ENCODE assay signal across 20 cellular contexts in genomic region chr1:26059906-26060305, GRCh38. TPM values are rescaled to one million over a fixed set of nuclear protein-coding genes. Genes with fewer than 3 reads are reported as not detected.
DNase-seq lines count a peak whose midpoint lies in the region; ATAC-seq and TF ChIP-seq lines count a peak whose summit lies in the region.
"Had no signal": no experiment of that assay in that cellular context is flagged by ENCODE, and none has a peak within 500 bp of the region (broad histone marks: within the 10 kb centered on the region; RNA-seq: fewer than 3 reads in every experiment).

No MANE protein-coding gene starts in this region.

- peaks cover 55% of the 10 kb centered on the region for H3K4me1 ChIP-seq in left ventricle myocardium inferior
- H3K4me1 ChIP-seq in osteoblast (ENCODE audit: insufficient read depth, low read length): no peaks in the 10 kb centered on the region

- intact Hi-C loops in left ventricle myocardium inferior (cut with micrococcal nuclease): no loop called here
- intact Hi-C loops in left ventricle myocardium superior (cut with micrococcal nuclease): no loop called here

- peak overlapping the region; percentile 96 for H3K27ac ChIP-seq in left ventricle myocardium inferior (replicated peaks)
- H3K27ac ChIP-seq in osteoblast (ENCODE audit: low read depth, low read length): no peak overlapping the region
- H3K27ac ChIP-seq: HL-60 had no signal

- TF ChIP-seq CTCF in left ventricle myocardium inferior (IDR thresholded peaks at IDR 0.05; ENCODE audit: borderline replicate concordance): no peak
- TF ChIP-seq CTCF in osteoblast (IDR thresholded peaks at IDR 0.05; ENCODE audit: extremely low read depth, low read depth, low read length): no peak

- H3K27me3 ChIP-seq in left ventricle myocardium inferior (ENCODE audit: low read depth) (no peaks in the 10 kb centered on the region), osteoblast (ENCODE audit: insufficient read depth, low read length) (peaks cover 38% of the 10 kb centered on the region)

- no peaks in the 10 kb centered on the region for H3K79me2 ChIP-seq in osteoblast (ENCODE audit: insufficient read depth, low read length)

- H4K20me1 ChIP-seq in osteoblast (ENCODE audit: insufficient read depth, low read length): no peaks in the 10 kb centered on the region

- H3K4me2 ChIP-seq in osteoblast (ENCODE audit: insufficient read depth, low read length): no peak overlapping the region

- DNase-seq in left ventricle myocardium inferior (no peak), left ventricle myocardium superior (no peak), left kidney (ENCODE audit: low read depth, low spot score) (peak; percentile 48), osteoblast (ENCODE audit: insufficient read length, low spot score, missing footprints) (peak; percentile 58), NCI-H1048 (lab: John Stamatoyannopoulos, UW) (no peak), NCI-H1436 (lab: John Stamatoyannopoulos, UW) (no peak)
- DNase-seq: Karpas-422, NCI-H1105, NCI-H2029, NCI-H446, NCI-H524 treated with DMSO at 0.1 percent for 48 hours, NCI-H774, RPMI8226, SHP77 had no signal

- ATAC-seq in left ventricle myocardium superior: no peak
- ATAC-seq in esophagus mucosa: no peak

- H3K36me3 ChIP-seq in left ventricle myocardium inferior (peaks cover 78% of the 10 kb centered on the region), osteoblast (ENCODE audit: insufficient read depth, low read length) (no peaks in the 10 kb centered on the region)

- H3K4me3 ChIP-seq in left ventricle myocardium inferior (no peak overlapping the region), osteoblast (ENCODE audit: insufficient read depth, low read length) (no peak overlapping the region)

- no peaks in the 10 kb centered on the region for H3K9me3 ChIP-seq in left ventricle myocardium inferior (replicated peaks)
- no peaks in the 10 kb centered on the region for H3K9me3 ChIP-seq in osteoblast (ENCODE audit: low read depth, low read length)

- H2AFZ ChIP-seq in osteoblast (ENCODE audit: low read length): no peak overlapping the region

RNA-seq across cellular contexts. Expression of gene TRIM63, which starts 7.5 kb away (rescaled TPM):
- total RNA-seq in left ventricle myocardium inferior (203 TPM), left ventricle myocardium superior (207 TPM), osteoblast (under 0.01 and 0.36 TPM in 2 replicates), esophagus mucosa (not detected)
- total RNA-seq: A172, Daoy, G401 had no signal

RNA-seq across cellular contexts. Expression of gene SLC30A2, which starts 14.0 kb away (rescaled TPM):
- total RNA-seq in left ventricle myocardium inferior (7.1 TPM), left ventricle myocardium superior (6.4 TPM), osteoblast (not detected in 2 replicates), esophagus mucosa (not detected)
- total RNA-seq: A172, Daoy, SK-MEL-5 had no signal

RNA-seq across cellular contexts. Expression of gene EXTL1, which starts 38.3 kb away (rescaled TPM):
- 11.3 TPM for total RNA-seq in left ventricle myocardium inferior
- total RNA-seq in left ventricle myocardium superior: 15.8 TPM
- total RNA-seq in osteoblast: 1.4 and 3.2 TPM in 2 replicates
- total RNA-seq in esophagus mucosa: not detected
- total RNA-seq: A172 had no signal

RNA-seq across cellular contexts. Expression of gene PDIK1L, which starts 51.7 kb away (rescaled TPM):
- total RNA-seq in left ventricle myocardium inferior (4.2 TPM), left ventricle myocardium superior (7.0 TPM), osteoblast (6.5 TPM in 2 replicates), esophagus mucosa (8.2 TPM)

Comparison
In these comparisons a context has a peak if more than half of its experiments do, and no peak if none do; other contexts are left out.
1. DNase-seq: peak in left kidney (single experiment) and osteoblast (single experiment); none in left ventricle myocardium inferior (single experiment), left ventricle myocardium superior (single experiment), NCI-H1048 (single experiment) and NCI-H1436 (single experiment).
2. RNA of gene TRIM63, which starts 7.5 kb away (total RNA-seq): 207 TPM in left ventricle myocardium superior (single experiment) and 203 TPM in left ventricle myocardium inferior (single experiment); under 0.01 to 0.36 TPM in osteoblast and not detected in esophagus mucosa (single experiment); every median in the first group is over 100 times any median in the second.